Comparison of ENCODE assay signal across 10 cellular contexts in the genomic region with DNA sequence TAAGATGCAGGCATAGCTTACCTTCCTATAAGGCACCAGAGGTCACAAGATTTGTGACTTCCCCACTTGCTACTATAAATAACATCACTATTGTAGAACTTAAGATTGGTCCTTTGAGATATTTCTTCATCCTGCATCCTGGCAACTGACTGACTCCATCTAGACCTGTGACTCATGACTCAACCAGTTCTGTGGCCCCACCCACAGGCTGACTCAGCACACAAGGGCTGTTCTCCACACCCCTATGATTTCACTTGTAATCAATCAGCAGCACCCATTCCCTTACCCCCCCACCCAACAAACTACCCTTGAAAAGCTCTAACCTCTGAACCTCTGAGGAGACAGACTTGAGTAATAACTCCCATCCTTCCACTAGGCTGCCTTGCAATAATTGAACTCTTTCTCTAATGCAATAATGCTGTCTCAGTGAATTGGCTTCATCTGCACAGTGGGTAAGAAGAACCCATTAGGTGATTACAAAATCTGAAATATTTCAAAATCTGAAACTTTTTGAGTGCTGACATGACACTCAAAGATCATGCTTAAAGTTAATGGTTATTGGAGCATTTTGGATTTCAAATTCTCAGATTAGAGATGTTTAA.
DNase-seq lines count a peak whose midpoint lies in the region; ATAC-seq and TF ChIP-seq lines count a peak whose summit lies in the region.
"Had no signal": no experiment of that assay in that cellular context is flagged by ENCODE, and none has a peak within 500 bp of the region (broad histone marks: within the 10 kb centered on the region; RNA-seq: fewer than 3 reads in every experiment).

No MANE protein-coding gene starts in this region.

- peaks cover 29% of the 10 kb centered on the region for H3K36me3 Mint-ChIP-seq in activated naive CD4-positive, alpha-beta T cell treated with anti-CD3 and anti-CD28 coated beads for 36 hours (ENCODE audit: low read depth)
- H3K36me3 Mint-ChIP-seq in nephron progenitor cell (ENCODE audit: low read depth): peaks cover 36% of the 10 kb centered on the region

- CTCF ChIA-PET in IMR-90 (lab: Yijun Ruan, JAX): interaction anchor here (0.5 kb wide), 1 partner anchor 49 kb away, joined by 3 read pairs; no protein-coding TSS in a partner anchor
- CTCF ChIA-PET in activated naive CD4-positive, alpha-beta T cell treated with anti-CD3 and anti-CD28 coated beads for 36 hours (lab: Charles Lee): no interaction called here

- H3K23ac ChIP-seq in IMR-90 (ENCODE audit: low read depth, low read length) (no peak overlapping the region), mesenchymal stem cell (ENCODE audit: low read length in 2 of 2) (no peak overlapping the region)

- H3K4me3 ChIP-seq in IMR-90 (ENCODE audit: insufficient read depth, low read depth, low read length) (no peak overlapping the region), mesenchymal stem cell (ENCODE audit: insufficient read depth in 1 of 2, low read depth in 1 of 2, low read length in 2 of 2) (no peak overlapping the region), testis (no peak overlapping the region)

- no peaks in the 10 kb centered on the region for H3K36me3 ChIP-seq in IMR-90 (ENCODE audit: control insufficient read depth, insufficient read depth, low read length)
- H3K36me3 ChIP-seq in mesenchymal stem cell (ENCODE audit: control insufficient read depth in 1 of 2, insufficient read depth in 2 of 2, low read depth in 1 of 2, low read length in 2 of 2): no peaks in the 10 kb centered on the region
- no peaks in the 10 kb centered on the region for H3K36me3 ChIP-seq in testis (ENCODE audit: low read depth, missing control alignments)

- H4K91ac ChIP-seq in IMR-90 (ENCODE audit: insufficient read depth, low read depth, low read length) (no peak overlapping the region), mesenchymal stem cell (ENCODE audit: low read length) (no peak overlapping the region)

- H3K14ac ChIP-seq in IMR-90 (replicated peaks; ENCODE audit: low read depth, low read length) (no peak overlapping the region), mesenchymal stem cell (ENCODE audit: low read length in 2 of 2) (no peak overlapping the region)

- H2AK9ac ChIP-seq in IMR-90 (replicated peaks; ENCODE audit: low read depth, low read length, poor library complexity): no peak overlapping the region

- no peak overlapping the region for H3K27ac Mint-ChIP-seq in activated naive CD4-positive, alpha-beta T cell treated with anti-CD3 and anti-CD28 coated beads for 36 hours
- no peak overlapping the region for H3K27ac Mint-ChIP-seq in nephron progenitor cell

- dilution Hi-C loops in IMR-90 (cut with HindIII; ENCODE audit: low sequenced_read_pairs, unreplicated experiment): no loop called here

- H3K4me1 Mint-ChIP-seq in activated naive CD4-positive, alpha-beta T cell treated with anti-CD3 and anti-CD28 coated beads for 36 hours (ENCODE audit: low read depth): peaks cover 5% of the 10 kb centered on the region
- H3K4me1 Mint-ChIP-seq in nephron progenitor cell: peaks cover 44% of the 10 kb centered on the region

- no peak overlapping the region for H4K5ac ChIP-seq in IMR-90 (ENCODE audit: low read depth, low read length)

- H2BK20ac ChIP-seq in IMR-90 (ENCODE audit: low read depth, low read length): no peak overlapping the region; the same call in 1 of the 2 replicates

- H3K18ac ChIP-seq in IMR-90 (ENCODE audit: low read depth, low read length) (no peak overlapping the region), mesenchymal stem cell (ENCODE audit: low read depth in 1 of 2, low read length in 2 of 2) (no peak overlapping the region)

- H2BK5ac ChIP-seq in IMR-90 (ENCODE audit: low read depth, low read length, poor library complexity, severe bottlenecking) (peak overlapping the region; percentile 43), mesenchymal stem cell (ENCODE audit: low read depth, low read length, poor library complexity, severe bottlenecking) (no peak overlapping the region)

- H3K79me1 ChIP-seq in IMR-90 (ENCODE audit: low read depth in 1 of 2, low read length in 2 of 2) (peaks cover 0 to 5% of the 10 kb centered on the region in 2 experiments; a peak in 1 of 4 replicates), mesenchymal stem cell (replicated peaks; ENCODE audit: low read length, poor library complexity, severe bottlenecking) (no peaks in the 10 kb centered on the region)

- 0 out of 2 replicates have a peak, but pooled peaks cover 3% of the 10 kb centered on the region for H3K9me1 ChIP-seq in IMR-90 (ENCODE audit: insufficient read depth, low read length)

- POLR2A ChIA-PET in IMR-90 (lab: Charles Lee; ENCODE audit: unreplicated experiment): no interaction called here

- H4K8ac ChIP-seq in IMR-90 (ENCODE audit: low read depth in 2 of 2, low read length in 2 of 2): no peak overlapping the region
- H4K8ac ChIP-seq in mesenchymal stem cell (ENCODE audit: low read length): no peak overlapping the region

- no peak overlapping the region for H3K4me3 Mint-ChIP-seq in activated naive CD4-positive, alpha-beta T cell treated with anti-CD3 and anti-CD28 coated beads for 36 hours
- no peak overlapping the region for H3K4me3 Mint-ChIP-seq in nephron progenitor cell
- H3K4me3 Mint-ChIP-seq: neural crest cell had no signal

- TF ChIP-seq RAD21 in IMR-90 (IDR thresholded peaks at IDR 0.05; ENCODE audit: low read length): no peak

- no TSS peak for BruUV-seq in IMR-90 (replicated peaks; lab: Mats Ljungman, UMichigan)

- intact Hi-C loops in IMR-90 (cut with micrococcal nuclease) (no loop called here), testis (cut with DNase I; ENCODE audit: low total_unique reads) (no loop called here)
- intact Hi-C loops in activated naive CD4-positive, alpha-beta T cell treated with anti-CD3 and anti-CD28 coated beads for 36 hours (cut with micrococcal nuclease): no loop called here

- H2AFZ ChIP-seq in IMR-90 (replicated peaks; ENCODE audit: low read length, poor library complexity): no peak overlapping the region
- H2AFZ ChIP-seq in mesenchymal stem cell (ENCODE audit: low read depth, low read length): no peak overlapping the region

- H2BK12ac ChIP-seq in mesenchymal stem cell (ENCODE audit: low read length in 2 of 2): no peak overlapping the region

- TF ChIP-seq CTCF in IMR-90 (conservative IDR thresholded peaks at IDR 0.05; ENCODE audit: low read depth, low read length): no peak
- no peak for TF ChIP-seq CTCF in nephron progenitor cell (IDR thresholded peaks at IDR 0.05)
- no peak for TF ChIP-seq CTCF in testis (IDR thresholded peaks at IDR 0.05)

- no peaks in the 10 kb centered on the region for H4K20me1 ChIP-seq in IMR-90 (ENCODE audit: insufficient read depth, low read length)

- no peak overlapping the region for H2BK120ac ChIP-seq in IMR-90 (ENCODE audit: low read depth, low read length)
- no peak overlapping the region for H2BK120ac ChIP-seq in mesenchymal stem cell (ENCODE audit: low read depth, low read length)

- H3K9me3 Mint-ChIP-seq in activated naive CD4-positive, alpha-beta T cell treated with anti-CD3 and anti-CD28 coated beads for 36 hours: peaks cover 12% of the 10 kb centered on the region
- peaks cover 28% of the 10 kb centered on the region for H3K9me3 Mint-ChIP-seq in nephron progenitor cell

- H2BK15ac ChIP-seq in IMR-90 (ENCODE audit: low read depth, low read length): no peak overlapping the region; the same call in 2 of the 3 replicates
- H2BK15ac ChIP-seq in mesenchymal stem cell (ENCODE audit: low read depth, poor library complexity, severe bottlenecking): no peak overlapping the region

- in situ Hi-C loops in IMR-90 (cut with MboI; ENCODE audit: low sequenced_read_pairs): no loop called here

- H3K27me3 ChIP-seq in IMR-90 (ENCODE audit: control insufficient read depth, insufficient read depth, low read length): no peaks in the 10 kb centered on the region
- no peaks in the 10 kb centered on the region for H3K27me3 ChIP-seq in mesenchymal stem cell (ENCODE audit: control insufficient read depth in 1 of 2, insufficient read depth in 1 of 2, low read length in 2 of 2)
- no peaks in the 10 kb centered on the region for H3K27me3 ChIP-seq in testis

- H3K27ac ChIP-seq in IMR-90 (ENCODE audit: insufficient read depth, low read length): no peak overlapping the region
- no peak overlapping the region for H3K27ac ChIP-seq in mesenchymal stem cell (ENCODE audit: low read length, poor library complexity, severe bottlenecking)
- no peak overlapping the region for H3K27ac ChIP-seq in testis
- H3K27ac ChIP-seq: KMS-11 had no signal

- no peak overlapping the region for H3K56ac ChIP-seq in IMR-90 (ENCODE audit: extremely low read depth, insufficient read depth, low read length)

- H3K4me2 ChIP-seq in IMR-90 (ENCODE audit: low read depth, low read length) (no peak overlapping the region), mesenchymal stem cell (ENCODE audit: low read length, poor library complexity, severe bottlenecking) (no peak overlapping the region)
- H3K4me2 ChIP-seq: KMS-11 had no signal

- DNase-seq in AG08395 (ENCODE audit: low spot score): peak; percentile 66
- peak; percentile 90 for DNase-seq in IMR-90
- DNase-seq in activated naive CD4-positive, alpha-beta T cell treated with anti-CD3 and anti-CD28 coated beads for 36 hours: peak; percentile 70
- DNase-seq in mesenchymal stem cell: peak; percentile 82
- DNase-seq in nephron progenitor cell: no peak
- DNase-seq in testis: no peak

- peaks cover 4% of the 10 kb centered on the region for H3K4me1 ChIP-seq in IMR-90 (ENCODE audit: control insufficient read depth, insufficient read depth, low read length)
- H3K4me1 ChIP-seq in mesenchymal stem cell (ENCODE audit: control insufficient read depth, insufficient read depth, low read depth, low read length): no peaks in the 10 kb centered on the region
- H3K4me1 ChIP-seq in testis: peaks cover 10% of the 10 kb centered on the region

- no peak overlapping the region for H2AK5ac ChIP-seq in IMR-90 (ENCODE audit: low read depth, low read length)
- H2AK5ac ChIP-seq in mesenchymal stem cell (ENCODE audit: low read length, severe bottlenecking): no peak overlapping the region

- H3K9me3 ChIP-seq in IMR-90 (ENCODE audit: control insufficient read depth, insufficient read depth, low read length) (no peaks in the 10 kb centered on the region; the same call in 1 of the 2 replicates), mesenchymal stem cell (ENCODE audit: control insufficient read depth, low read length) (peaks cover 10% of the 10 kb centered on the region), testis (no peaks in the 10 kb centered on the region)

- ATAC-seq in IMR-90 (ENCODE audit: low read depth) (peak; percentile 77), HG03097 (IDR thresholded peaks at IDR 0.05; ENCODE audit: low FRiP score, unreplicated experiment) (no peak), HG03039 (IDR thresholded peaks at IDR 0.05; ENCODE audit: unreplicated experiment) (no peak)

- H3K27me3 Mint-ChIP-seq in activated naive CD4-positive, alpha-beta T cell treated with anti-CD3 and anti-CD28 coated beads for 36 hours (ENCODE audit: low read depth): no peaks in the 10 kb centered on the region
- H3K27me3 Mint-ChIP-seq in nephron progenitor cell (ENCODE audit: low read depth, poor library complexity): peaks cover 2% of the 10 kb centered on the region

- TF ChIP-seq POLR2A in IMR-90 (IDR thresholded peaks at IDR 0.05; ENCODE audit: low read depth, low read length) (no peak), testis (IDR thresholded peaks at IDR 0.05) (no peak)

- H3K4ac ChIP-seq in IMR-90 (ENCODE audit: low read depth, low read length): no peak overlapping the region
- H3K4ac ChIP-seq in mesenchymal stem cell (ENCODE audit: low read depth in 1 of 2, low read length in 2 of 2): no peak overlapping the region

- H3K9ac ChIP-seq in IMR-90 (ENCODE audit: low read depth, low read length) (no peak overlapping the region), mesenchymal stem cell (ENCODE audit: low read length) (peak overlapping the region; percentile 60)
- H3K9ac ChIP-seq: KMS-11 had no signal

Comparison
In these comparisons a context has a peak if more than half of its experiments do, and no peak if none do; other contexts are left out.
1. DNase-seq: peak in AG08395 (single experiment), IMR-90 (single experiment), activated naive CD4-positive, alpha-beta T cell treated with anti-CD3 and anti-CD28 coated beads for 36 hours (single experiment) and mesenchymal stem cell (single experiment); none in nephron progenitor cell (single experiment) and testis (single experiment).